ENCODE assay signal across 9 cellular contexts in the genomic region with DNA sequence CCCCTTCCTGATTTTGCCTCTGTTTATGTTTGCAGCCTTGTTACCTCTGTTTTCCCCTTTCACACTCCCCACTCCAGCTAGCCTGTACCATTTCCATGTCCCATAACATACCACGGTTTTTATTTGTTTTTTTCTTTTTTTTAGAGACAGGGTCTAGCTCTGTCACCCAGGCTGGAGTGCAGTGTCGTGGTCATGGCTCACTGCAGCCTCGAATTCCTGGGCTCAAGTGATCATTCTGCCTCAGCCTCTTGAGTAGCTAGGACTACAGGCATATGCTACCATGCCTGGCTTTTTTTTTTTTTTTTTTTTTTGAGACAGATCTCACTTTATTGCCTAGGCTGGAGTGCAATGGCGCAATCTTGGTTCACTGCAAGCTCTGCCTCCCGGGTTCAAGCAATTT.
"Had no signal": no experiment of that assay in that cellular context is flagged by ENCODE, and none has a peak within 500 bp of the region (broad histone marks: within the 10 kb centered on the region; RNA-seq: fewer than 3 reads in every experiment).

No MANE protein-coding gene starts in this region.

- ATAC-seq: GM23338, HCT116, HepG2 had no signal

- H3K36me3 ChIP-seq: HAP-1 had no signal

- H3K27ac ChIP-seq: HL-60, KMS-11 had no signal

- H3K4me3 ChIP-seq: GM23338, HAP-1 had no signal

- H3K9me3 ChIP-seq: HAP-1 had no signal

- DNase-seq: H7, HFFc6, KBM-7 had no signal
